1 cellular context compared by ENCODE assay signal in genomic region chr19:50804420-50805272, GRCh38.
TF ChIP-seq lines count a peak whose summit lies in the region.

No MANE protein-coding gene starts in this region.

TF ChIP-seq in HEK293, 187 proteins besides CTCF, POLR2A, EP300 and RAD21 (continued from another document and continues in another):
- TF ChIP-seq ZNF518A (tag by site-specific recombination; conservative IDR thresholded peaks at IDR 0.05; ENCODE audit: low read depth) (0 out of 2 replicates have a peak, but pooled peaks have one; percentile 41), ZNF112 (tag by site-specific recombination; IDR thresholded peaks at IDR 0.05) (no peak), GLI2 (tag by site-specific recombination; IDR thresholded peaks at IDR 0.05; ENCODE audit: borderline replicate concordance, low read depth) (no peak), ZBTB49 (tag by site-specific recombination; IDR thresholded peaks at IDR 0.05; ENCODE audit: low read depth) (no peak), ZSCAN30 (tag by site-specific recombination; IDR thresholded peaks at IDR 0.05) (peak; percentile 76), ZNF146 (tag by site-specific recombination; IDR thresholded peaks at IDR 0.05) (peak; percentile 8; the same call in 1 of the 2 replicates), ZNF837 (tag by site-specific recombination; IDR thresholded peaks at IDR 0.05) (no peak), ZBTB10 (tag by site-specific recombination; IDR thresholded peaks at IDR 0.05) (peak; percentile 52), ZNF114 (tag by site-specific recombination; IDR thresholded peaks at IDR 0.05) (no peak), ZNF292 (tag by site-specific recombination; IDR thresholded peaks at IDR 0.05; ENCODE audit: borderline replicate concordance, low read depth) (no peak), ZBTB21 (tag by site-specific recombination; IDR thresholded peaks at IDR 0.05) (peak; percentile 15; the same call in 1 of the 2 replicates), ZNF530 (tag by site-specific recombination; IDR thresholded peaks at IDR 0.05; ENCODE audit: low read depth) (no peak), KLF7 (tag by site-specific recombination; IDR thresholded peaks at IDR 0.05; ENCODE audit: borderline replicate concordance) (no peak; the same call in 1 of the 2 replicates), TSHZ1 (tag by site-specific recombination; IDR thresholded peaks at IDR 0.05; ENCODE audit: borderline replicate concordance) (0 out of 2 replicates have a peak, but pooled peaks have one; percentile 7), ZNF600 (tag by site-specific recombination; IDR thresholded peaks at IDR 0.05) (peak; percentile 58; the same call in 1 of the 2 replicates), ZNF488 (tag by site-specific recombination; IDR thresholded peaks at IDR 0.05) (no peak), ZNF121 (tag by site-specific recombination; IDR thresholded peaks at IDR 0.05) (0 out of 2 replicates have a peak, but pooled peaks have one; percentile 14), ZNF404 (tag by site-specific recombination; IDR thresholded peaks at IDR 0.05) (no peak), ZNF335 (tag by site-specific recombination; conservative IDR thresholded peaks at IDR 0.05) (peak; percentile 100), ZNF658 (tag by site-specific recombination; IDR thresholded peaks at IDR 0.05) (no peak), ZNF843 (tag by site-specific recombination; IDR thresholded peaks at IDR 0.05) (peak; percentile 16; the same call in 1 of the 2 replicates), ZNF155 (tag by site-specific recombination; IDR thresholded peaks at IDR 0.05) (no peak), ZNF169 (tag by site-specific recombination; IDR thresholded peaks at IDR 0.05) (no peak), ZNF544 (tag by site-specific recombination; IDR thresholded peaks at IDR 0.05) (no peak), EGR2 (tag by site-specific recombination; IDR thresholded peaks at IDR 0.05; ENCODE audit: low read depth) (peak; percentile 24; the same call in 1 of the 2 replicates), SETDB1 (IDR thresholded peaks at IDR 0.05; ENCODE audit: insufficient read length, low read length) (no peak), ZBTB44 (tag by site-specific recombination; IDR thresholded peaks at IDR 0.05) (no peak), ZNF529 (tag by site-specific recombination; IDR thresholded peaks at IDR 0.05; ENCODE audit: insufficient replicate concordance) (no peak), ZNF629 (tag by site-specific recombination; IDR thresholded peaks at IDR 0.05) (peak; percentile 51; the same call in 1 of the 2 replicates), GLIS1 (tag by site-specific recombination; IDR thresholded peaks at IDR 0.05) (peak; percentile 30; the same call in 1 of the 2 replicates)
- TF ChIP-seq, protein P1, sequence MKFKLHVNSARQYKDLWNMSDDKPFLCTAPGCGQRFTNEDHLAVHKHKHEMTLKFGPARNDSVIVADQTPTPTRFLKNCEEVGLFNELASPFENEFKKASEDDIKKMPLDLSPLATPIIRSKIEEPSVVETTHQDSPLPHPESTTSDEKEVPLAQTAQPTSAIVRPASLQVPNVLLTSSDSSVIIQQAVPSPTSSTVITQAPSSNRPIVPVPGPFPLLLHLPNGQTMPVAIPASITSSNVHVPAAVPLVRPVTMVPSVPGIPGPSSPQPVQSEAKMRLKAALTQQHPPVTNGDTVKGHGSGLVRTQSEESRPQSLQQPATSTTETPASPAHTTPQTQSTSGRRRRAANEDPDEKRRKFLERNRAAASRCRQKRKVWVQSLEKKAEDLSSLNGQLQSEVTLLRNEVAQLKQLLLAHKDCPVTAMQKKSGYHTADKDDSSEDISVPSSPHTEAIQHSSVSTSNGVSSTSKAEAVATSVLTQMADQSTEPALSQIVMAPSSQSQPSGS (tag by site-specific recombination; IDR thresholded peaks at IDR 0.05; ENCODE audit: low read depth): no peak; the same call in 1 of the 2 replicates
- TF ChIP-seq, protein P2, sequence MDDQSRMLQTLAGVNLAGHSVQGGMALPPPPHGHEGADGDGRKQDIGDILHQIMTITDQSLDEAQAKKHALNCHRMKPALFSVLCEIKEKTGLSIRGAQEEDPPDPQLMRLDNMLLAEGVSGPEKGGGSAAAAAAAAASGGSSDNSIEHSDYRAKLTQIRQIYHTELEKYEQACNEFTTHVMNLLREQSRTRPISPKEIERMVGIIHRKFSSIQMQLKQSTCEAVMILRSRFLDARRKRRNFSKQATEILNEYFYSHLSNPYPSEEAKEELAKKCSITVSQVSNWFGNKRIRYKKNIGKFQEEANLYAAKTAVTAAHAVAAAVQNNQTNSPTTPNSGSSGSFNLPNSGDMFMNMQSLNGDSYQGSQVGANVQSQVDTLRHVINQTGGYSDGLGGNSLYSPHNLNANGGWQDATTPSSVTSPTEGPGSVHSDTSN (CRISPR knock-in tag; IDR thresholded peaks at IDR 0.05): peak; percentile 93
- TF ChIP-seq, protein P3, sequence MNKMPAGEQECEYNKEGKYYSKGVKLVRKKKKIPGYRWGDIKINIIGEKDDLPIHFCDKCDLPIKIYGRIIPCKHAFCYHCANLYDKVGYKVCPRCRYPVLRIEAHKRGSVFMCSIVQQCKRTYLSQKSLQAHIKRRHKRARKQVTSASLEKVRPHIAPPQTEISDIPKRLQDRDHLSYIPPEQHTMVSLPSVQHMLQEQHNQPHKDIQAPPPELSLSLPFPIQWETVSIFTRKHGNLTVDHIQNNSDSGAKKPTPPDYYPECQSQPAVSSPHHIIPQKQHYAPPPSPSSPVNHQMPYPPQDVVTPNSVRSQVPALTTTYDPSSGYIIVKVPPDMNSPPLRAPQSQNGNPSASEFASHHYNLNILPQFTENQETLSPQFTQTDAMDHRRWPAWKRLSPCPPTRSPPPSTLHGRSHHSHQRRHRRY (tag by site-specific recombination; IDR thresholded peaks at IDR 0.05): no peak
- TF ChIP-seq, protein P4, sequence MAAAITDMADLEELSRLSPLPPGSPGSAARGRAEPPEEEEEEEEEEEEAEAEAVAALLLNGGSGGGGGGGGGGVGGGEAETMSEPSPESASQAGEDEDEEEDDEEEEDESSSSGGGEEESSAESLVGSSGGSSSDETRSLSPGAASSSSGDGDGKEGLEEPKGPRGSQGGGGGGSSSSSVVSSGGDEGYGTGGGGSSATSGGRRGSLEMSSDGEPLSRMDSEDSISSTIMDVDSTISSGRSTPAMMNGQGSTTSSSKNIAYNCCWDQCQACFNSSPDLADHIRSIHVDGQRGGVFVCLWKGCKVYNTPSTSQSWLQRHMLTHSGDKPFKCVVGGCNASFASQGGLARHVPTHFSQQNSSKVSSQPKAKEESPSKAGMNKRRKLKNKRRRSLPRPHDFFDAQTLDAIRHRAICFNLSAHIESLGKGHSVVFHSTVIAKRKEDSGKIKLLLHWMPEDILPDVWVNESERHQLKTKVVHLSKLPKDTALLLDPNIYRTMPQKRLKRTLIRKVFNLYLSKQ (tag by site-specific recombination; IDR thresholded peaks at IDR 0.05; ENCODE audit: borderline replicate concordance): no peak
